Comparison of ENCODE assay signal across 25 cellular contexts in genomic region chr2:603427-603826, GRCh38.
"Had no signal": no experiment of that assay in that cellular context is flagged by ENCODE, and none has a peak within 500 bp of the region (broad histone marks: within the 10 kb centered on the region; RNA-seq: fewer than 3 reads in every experiment).

No MANE protein-coding gene starts in this region.

- H3K36me3 Mint-ChIP-seq: activated naive CD4-positive, alpha-beta T cell treated with anti-CD3 and anti-CD28 coated beads, Interleukin-2, amount 10 ng/mL, durations not matched to agents 7 days and 5 days; stimulated activated memory B cell treated with anti-CD40 and anti-IgM and Interleukin-4, amounts not matched to agents 10 μg/mL and 1 μg/mL and 100 μg/mL, for 72 hours had no signal

- H3K36me3 ChIP-seq: breast epithelium, lower lobe of right lung, thyroid gland, upper lobe of left lung, vagina had no signal

- H3K27ac ChIP-seq: breast epithelium, lower lobe of right lung, skin epidermis, thyroid gland, upper lobe of left lung, vagina had no signal

- H3K27me3 ChIP-seq: breast epithelium, thyroid gland, upper lobe of left lung, vagina had no signal

- H3K9me3 ChIP-seq: breast epithelium, lower lobe of right lung, thyroid gland, upper lobe of left lung, vagina had no signal

- H3K27ac Mint-ChIP-seq: activated CD4-positive, alpha-beta T cell treated with anti-CD3 and anti-CD28 coated beads for 36 hours; activated naive CD4-positive, alpha-beta T cell treated with anti-CD3 and anti-CD28 coated beads, Interleukin-2, amount 10 ng/mL, durations not matched to agents 7 days and 5 days; nephron; stimulated activated memory B cell treated with anti-CD40 and anti-IgM and Interleukin-4, amounts not matched to agents 10 μg/mL and 1 μg/mL and 100 μg/mL, for 72 hours; stimulated activated naive CD8-positive, alpha-beta T cell treated with anti-CD3 and anti-CD28 coated beads, Interleukin-15, amount 100 ng/mL, for 72 hours had no signal

- H3K4me1 ChIP-seq: breast epithelium, lower lobe of right lung, upper lobe of left lung, vagina had no signal

- ATAC-seq: left lobe of liver; lower lobe of right lung; sciatic nerve; stimulated activated memory B cell treated with anti-CD40 and anti-IgM and Interleukin-4, amounts not matched to agents 10 μg/mL and 1 μg/mL and 100 μg/mL, for 72 hours; stimulated activated naive CD8-positive, alpha-beta T cell treated with anti-CD3 and anti-CD28 coated beads, Interleukin-15, amount 100 ng/mL, for 72 hours had no signal

- H3K4me3 ChIP-seq: breast epithelium, lower lobe of right lung, skin epidermis, thyroid gland, upper lobe of left lung, vagina had no signal

- H3K9me3 Mint-ChIP-seq: activated naive CD4-positive, alpha-beta T cell treated with anti-CD3 and anti-CD28 coated beads, Interleukin-2, amount 10 ng/mL, durations not matched to agents 7 days and 5 days; activated T-helper 1 cell treated with anti-CD3 and anti-CD28 coated beads, Interleukin-12 subunit alpha, Interleukin-12 subunit beta, Interleukin-2, Interleukin-4 antibody, amounts not matched to agents 30 ng/mL and 10 ng/mL and 1 ng/mL, durations not matched to agents 14 hours and 24 hours and 36 hours; central memory CD8-positive, alpha-beta T cell; nephron; stimulated activated naive CD8-positive, alpha-beta T cell treated with anti-CD3 and anti-CD28 coated beads, Interleukin-15, amount 100 ng/mL, for 72 hours had no signal

- H3K4me1 Mint-ChIP-seq: activated CD4-positive, alpha-beta T cell treated with anti-CD3 and anti-CD28 coated beads for 36 hours; activated naive CD4-positive, alpha-beta T cell treated with anti-CD3 and anti-CD28 coated beads, Interleukin-2, amount 10 ng/mL, durations not matched to agents 7 days and 5 days; stimulated activated memory B cell treated with anti-CD40 and anti-IgM and Interleukin-4, amounts not matched to agents 10 μg/mL and 1 μg/mL and 100 μg/mL, for 72 hours; stimulated activated naive CD8-positive, alpha-beta T cell treated with anti-CD3 and anti-CD28 coated beads, Interleukin-15, amount 100 ng/mL, for 72 hours had no signal

- DNase-seq: activated CD4-positive, alpha-beta T cell treated with anti-CD3 and anti-CD28 coated beads, Interleukin-2, amount 50 U/mL, for 48 hours; activated CD4-positive, CD25-positive, alpha-beta regulatory T cell; activated CD8-positive, alpha-beta memory T cell treated with anti-CD3 and anti-CD28 coated beads, Interleukin-2, amount 50 U/mL, for 4 hours; activated gamma-delta T cell; activated naive CD4-positive, alpha-beta T cell treated with anti-CD3 and anti-CD28 coated beads, Interleukin-2, amount 10 ng/mL, durations not matched to agents 7 days and 5 days; activated T-cell treated with anti-CD3 and anti-CD28 coated beads, Interleukin-2, amount 50 U/mL, for 1 hour; effector CD8-positive, alpha-beta T cell; kidney glomerular epithelial cell; lower lobe of right lung; mesenchymal stem cell; stimulated activated CD4-positive, alpha-beta T cell treated with anti-CD3 and anti-CD28 coated beads, Interleukin-4, amount 100 ng/mL, for 24 hours; stimulated activated naive CD8-positive, alpha-beta T cell treated with anti-CD3 and anti-CD28 coated beads, Interleukin-15, amount 100 ng/mL, for 72 hours; T-helper 1 cell; thyroid gland had no signal

- H3K27me3 Mint-ChIP-seq: activated CD4-positive, alpha-beta T cell treated with anti-CD3 and anti-CD28 coated beads for 36 hours; activated naive CD4-positive, alpha-beta T cell treated with anti-CD3 and anti-CD28 coated beads, Interleukin-2, amount 10 ng/mL, durations not matched to agents 7 days and 5 days had no signal

- H3K4me3 Mint-ChIP-seq: activated CD4-positive, alpha-beta T cell treated with anti-CD3 and anti-CD28 coated beads for 36 hours; activated naive CD4-positive, alpha-beta T cell treated with anti-CD3 and anti-CD28 coated beads, Interleukin-2, amount 10 ng/mL, durations not matched to agents 7 days and 5 days; activated T-helper 1 cell treated with anti-CD3 and anti-CD28 coated beads, Interleukin-12 subunit alpha, Interleukin-12 subunit beta, Interleukin-2, Interleukin-4 antibody, amounts not matched to agents 30 ng/mL and 10 ng/mL and 1 ng/mL, durations not matched to agents 14 hours and 24 hours and 36 hours; central memory CD8-positive, alpha-beta T cell; nephron; stimulated activated memory B cell treated with anti-CD40 and anti-IgM and Interleukin-4, amounts not matched to agents 10 μg/mL and 1 μg/mL and 100 μg/mL, for 72 hours; stimulated activated naive CD8-positive, alpha-beta T cell treated with anti-CD3 and anti-CD28 coated beads, Interleukin-15, amount 100 ng/mL, for 72 hours had no signal
